In the genomic region with DNA sequence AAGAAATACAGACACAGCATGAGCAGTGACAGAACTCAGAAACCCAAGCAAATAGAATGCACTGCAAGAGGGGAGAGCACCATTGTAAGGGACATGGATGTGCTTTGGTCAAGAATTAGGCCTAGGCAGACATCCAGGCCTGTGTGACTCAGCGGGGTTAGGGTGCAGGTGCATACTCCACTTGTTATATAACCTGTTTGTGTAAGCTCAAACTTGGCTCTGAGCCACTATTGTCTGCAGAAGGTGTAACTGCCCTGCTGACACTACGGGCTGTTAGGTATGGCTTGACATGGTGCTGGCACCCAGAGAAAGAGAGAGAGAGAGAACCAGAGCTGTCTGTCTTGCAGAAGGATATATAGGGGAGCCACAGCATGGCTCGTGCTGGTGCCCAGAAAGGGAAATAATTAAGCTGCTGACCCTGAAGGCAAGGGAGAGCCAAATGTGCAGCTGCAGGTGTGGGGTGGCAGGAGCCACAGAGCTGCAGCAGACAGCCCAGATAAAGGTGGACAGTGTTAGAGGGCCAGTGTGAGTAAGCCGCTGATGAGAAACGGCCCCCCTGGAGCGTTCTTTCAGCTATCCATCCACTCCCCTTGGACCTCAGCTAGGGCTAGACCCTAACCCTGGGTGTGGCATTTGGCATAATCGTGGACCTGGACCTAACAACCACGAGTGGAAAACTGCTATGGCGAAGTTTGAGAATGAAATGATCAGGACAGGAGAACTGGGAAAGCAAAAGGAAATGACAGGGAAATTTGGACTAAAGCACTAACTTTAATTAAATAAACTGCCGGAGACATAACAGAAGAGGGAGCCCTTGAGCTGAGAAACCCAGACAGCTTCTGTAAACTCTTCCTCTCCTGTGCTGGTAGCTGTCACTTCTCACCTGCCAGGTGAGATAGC, we compare ENCODE assay signal across 2 cellular contexts.
TF ChIP-seq lines count a peak whose summit lies in the region.

No MANE protein-coding gene starts in this region.

TF ChIP-seq in IMR-90, 13 proteins besides CTCF, POLR2A, EP300 and RAD21:
- TF ChIP-seq FOS (IDR thresholded peaks at IDR 0.05; ENCODE audit: low read depth, low read length) (no peak), CHD1 (IDR thresholded peaks at IDR 0.05; ENCODE audit: low read depth, low read length) (no peak), MAZ (IDR thresholded peaks at IDR 0.05; ENCODE audit: borderline replicate concordance, low read depth, low read length) (no peak), ELK1 (IDR thresholded peaks at IDR 0.05; ENCODE audit: borderline replicate concordance, low read depth, low read length) (no peak), RFX5 (IDR thresholded peaks at IDR 0.05; ENCODE audit: low read depth, low read length) (no peak), SMC3 (IDR thresholded peaks at IDR 0.05; ENCODE audit: low read depth, low read length) (peak; percentile 87), USF2 (IDR thresholded peaks at IDR 0.05; ENCODE audit: low read depth, low read length) (no peak), MXI1 (IDR thresholded peaks at IDR 0.05; ENCODE audit: borderline replicate concordance, low read depth, low read length) (no peak)

TF ChIP-seq in endothelial cell of umbilical vein, 7 proteins besides CTCF, POLR2A, EP300 and RAD21:
- TF ChIP-seq GATA2 (IDR thresholded peaks at IDR 0.05; ENCODE audit: insufficient read depth, insufficient read length, low read depth, low read length) (no peak), FOS (IDR thresholded peaks at IDR 0.05; ENCODE audit: borderline replicate concordance, insufficient read depth, low read length) (peak; percentile 34)
